8 cellular contexts compared by ENCODE assay signal in genomic region chr14:20412422-20412821, GRCh38. TPM values are rescaled to one million over a fixed set of nuclear protein-coding genes. Genes with fewer than 3 reads are reported as not detected.
DNase-seq lines count a peak whose midpoint lies in the region; ATAC-seq and TF ChIP-seq lines count a peak whose summit lies in the region.

No MANE protein-coding gene starts in this region.

- DNase-seq in GM06990 (ENCODE audit: extremely low read depth, insufficient read length), result peak; percentile 27
- peak; percentile 15 for DNase-seq in M059J (ENCODE audit: low read depth)
- DNase-seq in dorsolateral prefrontal cortex, result no peak
- peak; percentile 62 for DNase-seq in naive B cell
- no peak for DNase-seq in GM19238 (ENCODE audit: insufficient read length, low spot score)
- DNase-seq in AG08395 (ENCODE audit: low spot score), result no peak

- no peaks in the 10 kb centered on the region for H3K9me3 Mint-ChIP-seq in naive B cell

- H3K36me3 Mint-ChIP-seq in naive B cell, result no peaks in the 10 kb centered on the region

- peak overlapping the region; percentile 86 to 99 (median 94) for H3K27ac Mint-ChIP-seq in naive B cell

- peak overlapping the region; percentile 88 to 100 (median 96) for H3K4me3 Mint-ChIP-seq in naive B cell

- H3K4me3 ChIP-seq in GM06990 (replicated peaks; ENCODE audit: low read depth, low read length), result peak overlapping the region; percentile 90
- peak overlapping the region; percentile 53 to 96 (median 84) for H3K4me3 ChIP-seq in dorsolateral prefrontal cortex

- H3K4me1 Mint-ChIP-seq in naive B cell, result peaks cover 47 to 69% (median 51%) of the 10 kb centered on the region in 3 donors

- H3K27ac ChIP-seq in dorsolateral prefrontal cortex, result peak overlapping the region in 48 of 59 donors; percentile 1 to 96 (median 90)

- H3K27me3 ChIP-seq in GM06990 (replicated peaks; ENCODE audit: control insufficient read depth, insufficient read depth, low read length) (no peaks in the 10 kb centered on the region), dorsolateral prefrontal cortex (no peaks in the 10 kb centered on the region)

- H3K27me3 Mint-ChIP-seq in naive B cell, result no peaks in the 10 kb centered on the region

- no peak for TF ChIP-seq CTCF in GM06990 (IDR thresholded peaks at IDR 0.05; ENCODE audit: insufficient read depth, low read length, poor library complexity, severe bottlenecking)
- no peak for TF ChIP-seq CTCF in dorsolateral prefrontal cortex (IDR thresholded peaks at IDR 0.05 in 54 of 56, conservative IDR thresholded peaks at IDR 0.05 in 2 of 56; ENCODE audit: low read depth in 1 of 56, partially characterized antibody in 56 of 56)

- intact Hi-C loops in dorsolateral prefrontal cortex (cut with DNase I), result loop anchor here (5.0 kb wide), 4 partner anchors 70 to 270 kb away; partner anchors contain the start of genes PARP2 (in 1 of the 2) and RNASE4 (in 1 of the 2)

- H3K36me3 ChIP-seq in GM06990 (ENCODE audit: control insufficient read depth, insufficient read depth, low read length), result peaks cover 8% of the 10 kb centered on the region

- ATAC-seq in GM21529 (IDR thresholded peaks at IDR 0.05; ENCODE audit: unreplicated experiment) (peak; percentile 57), naive B cell (ENCODE audit: low read depth in 2 of 2) (peak; percentile 80 to 82), esophagus mucosa (no peak)

RNA-seq across cellular contexts. Expression of gene TEP1, which starts 0.9 kb away (rescaled TPM):
- total RNA-seq in M059J (2014; rRNA removed; shearing (Covaris generic)), result 14.3 and 16.8 TPM in 2 replicates
- total RNA-seq in dorsolateral prefrontal cortex (10 to 100 TPM in 116 of 120 experiments, 1 to 10 TPM in 4; 7.8 to 36.4 (median 17.7) TPM), esophagus mucosa (17.2 TPM)
- polyA plus RNA-seq in naive B cell (ENCODE audit: low read depth in 6 of 6), result 10 to 100 TPM in 1 of 6 donors, 1 to 10 TPM in 4, under 1 TPM in 1; 0.15 to 17.2 (median 7.7) TPM

RNA-seq across cellular contexts. Expression of gene KLHL33, which starts 23.5 kb away (rescaled TPM):
- total RNA-seq in M059J (2014; rRNA removed; shearing (Covaris generic)), result not detected in 2 replicates
- total RNA-seq in dorsolateral prefrontal cortex (1 to 10 TPM in 10 of 120 experiments, under 1 TPM in 110; 0.22 to 1.4 (median 0.63) TPM), esophagus mucosa (0.04 TPM)
- under 1 TPM in 5 of 6 donors, not detected in 1; 0.13 to 0.51 (median 0.40) TPM for polyA plus RNA-seq in naive B cell (ENCODE audit: low read depth in 6 of 6)

RNA-seq across cellular contexts. Expression of gene OSGEP, which starts 42.2 kb away (rescaled TPM):
- 61.5 and 70.0 TPM in 2 replicates for total RNA-seq in M059J (2014; rRNA removed; shearing (Covaris generic))
- total RNA-seq in dorsolateral prefrontal cortex (10 to 100 TPM; 29.3 to 87.4 (median 51.0) TPM), esophagus mucosa (16.2 TPM)
- 10 to 100 TPM; 57.5 to 87.9 (median 67.4) TPM for polyA plus RNA-seq in naive B cell (ENCODE audit: low read depth in 6 of 6)

RNA-seq across cellular contexts. Expression of gene APEX1, which starts 42.6 kb away (rescaled TPM):
- total RNA-seq in M059J (2014; rRNA removed; shearing (Covaris generic)), result 46.0 and 64.7 TPM in 2 replicates
- total RNA-seq in dorsolateral prefrontal cortex (100 to 1,000 TPM in 2 of 120 experiments, 10 to 100 TPM in 118; 36.8 to 106 (median 72.0) TPM), esophagus mucosa (119 TPM)
- 100 to 1,000 TPM; 129 to 187 (median 180) TPM for polyA plus RNA-seq in naive B cell (ENCODE audit: low read depth in 6 of 6)

RNA-seq across cellular contexts. Expression of gene PIP4P1, which starts 48.8 kb away (rescaled TPM):
- total RNA-seq in M059J (2014; rRNA removed; shearing (Covaris generic)), result 23.8 and 27.2 TPM in 2 replicates
- total RNA-seq in dorsolateral prefrontal cortex, result 10 to 100 TPM; 40.7 to 70.2 (median 53.0) TPM
- polyA plus RNA-seq in naive B cell (ENCODE audit: low read depth in 6 of 6), result 10 to 100 TPM; 40.1 to 67.6 (median 50.4) TPM
- 22.8 TPM for total RNA-seq in esophagus mucosa

Comparison
In these comparisons a context has a peak if more than half of its experiments do, and no peak if none do; other contexts are left out.
1. DNase-seq: peak in GM06990 (single experiment), M059J (single experiment) and naive B cell (single experiment); none in dorsolateral prefrontal cortex (0 of 10), GM19238 (single experiment) and AG08395 (single experiment).